ENCODE assay signal across 13 cellular contexts in the genomic region with DNA sequence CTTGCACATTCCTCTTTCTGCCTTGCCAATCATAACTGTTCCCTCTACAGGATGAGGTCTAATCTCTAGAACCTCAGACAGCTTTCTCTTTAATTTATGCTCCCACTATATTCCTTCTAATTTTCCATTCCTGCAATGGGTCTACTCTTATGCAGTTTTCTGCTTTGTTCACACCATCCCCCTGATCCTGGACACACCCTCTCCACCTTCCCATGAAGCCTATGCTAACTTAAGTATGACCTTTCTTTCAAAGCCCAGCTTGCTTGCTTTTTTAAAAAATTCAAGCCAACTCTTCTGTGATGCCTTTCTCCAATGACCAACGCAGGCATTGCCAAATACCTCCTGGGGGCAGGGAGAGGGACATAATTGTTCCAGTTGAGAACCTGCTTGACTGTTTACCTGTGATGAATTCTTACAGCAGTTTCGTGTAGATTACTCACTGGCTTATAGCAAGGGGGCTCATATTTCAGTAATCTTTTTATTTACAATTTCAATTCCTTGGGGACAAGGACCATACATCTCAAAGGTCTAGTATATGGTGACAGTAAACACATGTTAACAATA. TPM values are rescaled to one million over a fixed set of nuclear protein-coding genes. Genes with fewer than 3 reads are reported as not detected.
DNase-seq lines count a peak whose midpoint lies in the region; ATAC-seq, FAIRE-seq and TF ChIP-seq lines count a peak whose summit lies in the region.
"Had no signal": no experiment of that assay in that cellular context is flagged by ENCODE, and none has a peak within 500 bp of the region (broad histone marks: within the 10 kb centered on the region; RNA-seq: fewer than 3 reads in every experiment).

No MANE protein-coding gene starts in this region.

- dilution Hi-C loops in IMR-90 (cut with HindIII; ENCODE audit: low sequenced_read_pairs, unreplicated experiment): no loop called here

- no peak for FAIRE-seq in HTR-8/SVneo (lab: Jason Lieb, UNC)
- FAIRE-seq: GM18507, HepG2 had no signal

- peak overlapping the region; percentile 92 for H4K5ac ChIP-seq in IMR-90 (ENCODE audit: low read depth, low read length)

- peak overlapping the region; percentile 89 for H4K91ac ChIP-seq in IMR-90 (ENCODE audit: insufficient read depth, low read depth, low read length)

- TF ChIP-seq RAD21 in IMR-90 (IDR thresholded peaks at IDR 0.05; ENCODE audit: low read length): no peak

- no peaks in the 10 kb centered on the region for H3K27me3 ChIP-seq in IMR-90 (ENCODE audit: control insufficient read depth, insufficient read depth, low read length)
- no peaks in the 10 kb centered on the region for H3K27me3 ChIP-seq in effector memory CD4-positive, alpha-beta T cell (replicated peaks; ENCODE audit: control insufficient read depth, insufficient read depth, low read length, poor library complexity, severe bottlenecking)
- H3K27me3 ChIP-seq in osteoblast (ENCODE audit: insufficient read depth, low read length): no peaks in the 10 kb centered on the region
- H3K27me3 ChIP-seq in naive thymus-derived CD4-positive, alpha-beta T cell (ENCODE audit: control insufficient read depth in 2 of 2, insufficient read depth in 2 of 2, low read length in 2 of 2): no peaks in the 10 kb centered on the region
- H3K27me3 ChIP-seq: adrenal gland, neutrophil had no signal

- peak overlapping the region; percentile 43 for H2AK9ac ChIP-seq in IMR-90 (replicated peaks; ENCODE audit: low read depth, low read length, poor library complexity)

- H3K4me1 Mint-ChIP-seq in naive thymus-derived CD4-positive, alpha-beta T cell: peaks cover 0 to 34% (median 30%) of the 10 kb centered on the region in 7 donors

- H2BK15ac ChIP-seq in IMR-90 (ENCODE audit: low read depth, low read length): peak overlapping the region; percentile 67; the same call in 2 of the 3 replicates

- H3K9me1 ChIP-seq in IMR-90 (ENCODE audit: insufficient read depth, low read length): peaks cover 25% of the 10 kb centered on the region

- intact Hi-C loops in IMR-90 (cut with micrococcal nuclease): loop anchor here (5.0 to 10.0 kb wide), 3 partner anchors 39 to 674 kb away; no protein-coding TSS in a partner anchor
- intact Hi-C loops in naive thymus-derived CD4-positive, alpha-beta T cell (cut with micrococcal nuclease): loop anchor here in 1 of 2 donors (10.0 kb wide), 2 partner anchors 106 to 1046 kb away; a partner anchor contains a TSS

- H3K36me3 Mint-ChIP-seq in naive thymus-derived CD4-positive, alpha-beta T cell: peaks cover 0 to 25% (median 21%) of the 10 kb centered on the region in 5 donors

- peak overlapping the region in 3 of 9 donors; percentile 9 to 58 (median 20) for H3K27ac Mint-ChIP-seq in naive thymus-derived CD4-positive, alpha-beta T cell
- H3K27ac Mint-ChIP-seq: activated CD8-positive, alpha-beta memory T cell treated with anti-CD3 and anti-CD28 coated beads, Interleukin-2, amount 10 ng/mL, durations not matched to agents 7 days and 5 days had no signal

- H3K23ac ChIP-seq in IMR-90 (ENCODE audit: low read depth, low read length): peak overlapping the region; percentile 96

- H3K79me2 ChIP-seq in osteoblast (ENCODE audit: insufficient read depth, low read length): peaks cover 39% of the 10 kb centered on the region

- H3K18ac ChIP-seq in IMR-90 (ENCODE audit: low read depth, low read length): peak overlapping the region; percentile 97

- POLR2A ChIA-PET in IMR-90 (lab: Charles Lee; ENCODE audit: unreplicated experiment): no interaction called here
- POLR2A ChIA-PET in naive thymus-derived CD4-positive, alpha-beta T cell (lab: Charles Lee): interaction anchor here (0.9 to 6.0 kb wide), 2 partner anchors 8 to 43 kb away, joined by 4 to 30 read pairs; a partner anchor contains a TSS

- peak overlapping the region; percentile 92 for H2AK5ac ChIP-seq in IMR-90 (ENCODE audit: low read depth, low read length)

- peak overlapping the region; percentile 2; the same call in 1 of the 2 replicates for H3K4me3 ChIP-seq in IMR-90 (ENCODE audit: insufficient read depth, low read depth, low read length)
- peak overlapping the region; percentile 9 for H3K4me3 ChIP-seq in effector memory CD4-positive, alpha-beta T cell (ENCODE audit: insufficient read depth, low read depth, low read length, poor library complexity, severe bottlenecking)
- H3K4me3 ChIP-seq in osteoblast (ENCODE audit: insufficient read depth, low read length): no peak overlapping the region
- no peak overlapping the region for H3K4me3 ChIP-seq in naive thymus-derived CD4-positive, alpha-beta T cell (ENCODE audit: low read length)
- H3K4me3 ChIP-seq: adrenal gland had no signal

- H3K4ac ChIP-seq in IMR-90 (ENCODE audit: low read depth, low read length): peak overlapping the region; percentile 90

- H3K4me2 ChIP-seq in IMR-90 (ENCODE audit: low read depth, low read length): peak overlapping the region; percentile 91
- H3K4me2 ChIP-seq in osteoblast (ENCODE audit: insufficient read depth, low read length): no peak overlapping the region

- no CpG with 5 or more reads among the region's 2 CpGs for WGBS in IMR-90 (ENCODE audit: extremely low coverage in 2 of 2, insufficient read length in 1 of 2), 2 experiments

- no peak for TF ChIP-seq POLR2A in IMR-90 (IDR thresholded peaks at IDR 0.05; ENCODE audit: low read depth, low read length)

- H3K9me3 Mint-ChIP-seq in naive thymus-derived CD4-positive, alpha-beta T cell: peaks cover 0 to 2% (median 0%) of the 10 kb centered on the region in 11 donors

- DNase-seq in ELF-1 (ENCODE audit: low read depth, low spot score): peak; percentile 60
- no peak for DNase-seq in IMR-90
- no peak for DNase-seq in effector memory CD4-positive, alpha-beta T cell
- peak; percentile 86 for DNase-seq in osteoblast (ENCODE audit: insufficient read length, low spot score, missing footprints)
- DNase-seq in HTR-8/SVneo (ENCODE audit: insufficient read length, low spot score): no peak
- DNase-seq in retina: no peak
- DNase-seq in naive thymus-derived CD4-positive, alpha-beta T cell: no peak
- DNase-seq: activated CD8-positive, alpha-beta memory T cell treated with anti-CD3 and anti-CD28 coated beads, Interleukin-2, amount 10 ng/mL, durations not matched to agents 7 days and 5 days; adrenal gland; stimulated activated CD4-positive, alpha-beta T cell treated with anti-CD3 and anti-CD28 coated beads, Interleukin-2, amount 100 ng/mL, for 24 hours had no signal

- no peaks in the 10 kb centered on the region for H3K27me3 Mint-ChIP-seq in naive thymus-derived CD4-positive, alpha-beta T cell
- H3K27me3 Mint-ChIP-seq: activated CD8-positive, alpha-beta memory T cell treated with anti-CD3 and anti-CD28 coated beads, Interleukin-2, amount 10 ng/mL, durations not matched to agents 7 days and 5 days had no signal

- H3K4me3 Mint-ChIP-seq in naive thymus-derived CD4-positive, alpha-beta T cell: no peak overlapping the region
- H3K4me3 Mint-ChIP-seq: activated CD8-positive, alpha-beta memory T cell treated with anti-CD3 and anti-CD28 coated beads, Interleukin-2, amount 10 ng/mL, durations not matched to agents 7 days and 5 days had no signal

- peak overlapping the region; percentile 91 for H2BK120ac ChIP-seq in IMR-90 (ENCODE audit: low read depth, low read length)

- CTCF ChIA-PET in IMR-90 (lab: Yijun Ruan, JAX): no interaction called here
- CTCF ChIA-PET in naive thymus-derived CD4-positive, alpha-beta T cell (lab: Charles Lee): no interaction called here

- H4K8ac ChIP-seq in IMR-90 (ENCODE audit: low read depth in 2 of 2, low read length in 2 of 2): peak overlapping the region; percentile 24 to 82

- H3K79me1 ChIP-seq in IMR-90 (ENCODE audit: low read depth in 1 of 2, low read length in 2 of 2): peaks cover 16 to 72% of the 10 kb centered on the region in 2 experiments

- H3K9ac ChIP-seq in IMR-90 (ENCODE audit: low read depth, low read length): peak overlapping the region; percentile 76

- H2BK5ac ChIP-seq in IMR-90 (ENCODE audit: low read depth, low read length, poor library complexity, severe bottlenecking): peak overlapping the region; percentile 98

- peaks cover 75% of the 10 kb centered on the region for H4K20me1 ChIP-seq in IMR-90 (ENCODE audit: insufficient read depth, low read length)
- peaks cover 3% of the 10 kb centered on the region for H4K20me1 ChIP-seq in osteoblast (ENCODE audit: insufficient read depth, low read length)

- H3K4me1 ChIP-seq in IMR-90 (ENCODE audit: control insufficient read depth, insufficient read depth, low read length) (peaks cover 28% of the 10 kb centered on the region), osteoblast (ENCODE audit: insufficient read depth, low read length) (peaks cover 4% of the 10 kb centered on the region)
- H3K4me1 ChIP-seq in effector memory CD4-positive, alpha-beta T cell (ENCODE audit: control insufficient read depth, insufficient read depth, low read length, poor library complexity, severe bottlenecking): peaks cover 66% of the 10 kb centered on the region
- peaks cover 85 to 87% of the 10 kb centered on the region in 2 donors for H3K4me1 ChIP-seq in naive thymus-derived CD4-positive, alpha-beta T cell (ENCODE audit: control insufficient read depth in 2 of 2, insufficient read depth in 2 of 2, low read length in 2 of 2)
- H3K4me1 ChIP-seq: adrenal gland had no signal

- H3K27ac ChIP-seq in IMR-90 (ENCODE audit: insufficient read depth, low read length): peak overlapping the region; percentile 98
- no peak overlapping the region for H3K27ac ChIP-seq in effector memory CD4-positive, alpha-beta T cell (ENCODE audit: insufficient read depth, low read length, poor library complexity, severe bottlenecking)
- H3K27ac ChIP-seq in osteoblast (ENCODE audit: low read depth, low read length): no peak overlapping the region
- H3K27ac ChIP-seq in naive thymus-derived CD4-positive, alpha-beta T cell (ENCODE audit: low read depth, low read length): no peak overlapping the region
- H3K27ac ChIP-seq: adrenal gland, neutrophil had no signal

- H2AFZ ChIP-seq in IMR-90 (replicated peaks; ENCODE audit: low read length, poor library complexity) (no peak overlapping the region), osteoblast (ENCODE audit: low read length) (no peak overlapping the region)

- H3K9me3 ChIP-seq in IMR-90 (ENCODE audit: control insufficient read depth, insufficient read depth, low read length) (no peaks in the 10 kb centered on the region), osteoblast (ENCODE audit: low read depth, low read length) (no peaks in the 10 kb centered on the region)
- H3K9me3 ChIP-seq in effector memory CD4-positive, alpha-beta T cell (ENCODE audit: control insufficient read depth, low read length): no peaks in the 10 kb centered on the region
- H3K9me3 ChIP-seq in naive thymus-derived CD4-positive, alpha-beta T cell (ENCODE audit: control insufficient read depth in 2 of 3, low read length in 3 of 3): no peaks in the 10 kb centered on the region
- H3K9me3 ChIP-seq: adrenal gland, neutrophil had no signal

- H2BK20ac ChIP-seq in IMR-90 (ENCODE audit: low read depth, low read length): peak overlapping the region; percentile 65

- TF ChIP-seq CTCF in IMR-90 (conservative IDR thresholded peaks at IDR 0.05; ENCODE audit: low read depth, low read length) (no peak), osteoblast (IDR thresholded peaks at IDR 0.05; ENCODE audit: extremely low read depth, low read depth, low read length) (no peak)

- peak overlapping the region; percentile 90 for H3K56ac ChIP-seq in IMR-90 (ENCODE audit: extremely low read depth, insufficient read depth, low read length)

- ATAC-seq in IMR-90 (ENCODE audit: low read depth): no peak
- ATAC-seq in naive thymus-derived CD4-positive, alpha-beta T cell: no peak
- ATAC-seq: activated CD8-positive, alpha-beta memory T cell treated with anti-CD3 and anti-CD28 coated beads, Interleukin-2, amount 10 ng/mL, durations not matched to agents 7 days and 5 days had no signal

- H3K36me3 ChIP-seq in IMR-90 (ENCODE audit: control insufficient read depth, insufficient read depth, low read length) (peaks cover 2% of the 10 kb centered on the region; the same call in 1 of the 2 replicates), osteoblast (ENCODE audit: insufficient read depth, low read length) (no peaks in the 10 kb centered on the region)
- peaks cover 4% of the 10 kb centered on the region for H3K36me3 ChIP-seq in effector memory CD4-positive, alpha-beta T cell (ENCODE audit: control insufficient read depth, insufficient read depth, low read length)
- H3K36me3 ChIP-seq in naive thymus-derived CD4-positive, alpha-beta T cell (ENCODE audit: control insufficient read depth in 2 of 3, insufficient read depth in 3 of 3, low read length in 3 of 3): peaks cover 0 to 8% (median 6%) of the 10 kb centered on the region in 3 experiments
- H3K36me3 ChIP-seq: adrenal gland, neutrophil had no signal

- in situ Hi-C loops in IMR-90 (cut with MboI; ENCODE audit: low sequenced_read_pairs): no loop called here

- no TSS peak for BruUV-seq in IMR-90 (replicated peaks; lab: Mats Ljungman, UMichigan)

- H3K14ac ChIP-seq in IMR-90 (replicated peaks; ENCODE audit: low read depth, low read length): peak overlapping the region; percentile 86

RNA-seq across cellular contexts. Expression of a gene that starts 7.8 kb away (rescaled TPM):
- total RNA-seq in IMR-90 (2012; rRNA removed): 61.5 and 71.9 TPM in 2 replicates
- polyA plus RNA-seq in IMR-90 (2012; rRNA removed): 20.9 and 22.8 TPM in 2 replicates
- polyA plus RNA-seq in IMR-90 (2012; cell fraction: cytosol; rRNA removed): 4.7 and 6.3 TPM in 2 replicates
- 11.9 and 24.4 TPM in 2 replicates for polyA plus RNA-seq in IMR-90 (2012; cell fraction: nucleus; rRNA removed; ENCODE audit: low replicate concordance)
- total RNA-seq in osteoblast: 19.2 and 29.7 TPM in 2 replicates
- 100 to 1,000 TPM; 172 to 283 (median 249) TPM for total RNA-seq in naive thymus-derived CD4-positive, alpha-beta T cell
- polyA plus RNA-seq in naive thymus-derived CD4-positive, alpha-beta T cell: 100 to 1,000 TPM; 235 to 263 TPM

Comparison
In these comparisons a context has a peak if more than half of its experiments do, and no peak if none do; other contexts are left out.
1. DNase-seq: peak in ELF-1 (single experiment) and osteoblast (single experiment); none in IMR-90 (single experiment), effector memory CD4-positive, alpha-beta T cell (0 of 3), HTR-8/SVneo (single experiment), retina (single experiment) and naive thymus-derived CD4-positive, alpha-beta T cell (0 of 9).
2. H3K4me3 ChIP-seq: peak in IMR-90 (single experiment) and effector memory CD4-positive, alpha-beta T cell (single experiment); none in osteoblast (single experiment) and naive thymus-derived CD4-positive, alpha-beta T cell (single experiment).